8 cellular contexts compared by ENCODE assay signal in the genomic region with DNA sequence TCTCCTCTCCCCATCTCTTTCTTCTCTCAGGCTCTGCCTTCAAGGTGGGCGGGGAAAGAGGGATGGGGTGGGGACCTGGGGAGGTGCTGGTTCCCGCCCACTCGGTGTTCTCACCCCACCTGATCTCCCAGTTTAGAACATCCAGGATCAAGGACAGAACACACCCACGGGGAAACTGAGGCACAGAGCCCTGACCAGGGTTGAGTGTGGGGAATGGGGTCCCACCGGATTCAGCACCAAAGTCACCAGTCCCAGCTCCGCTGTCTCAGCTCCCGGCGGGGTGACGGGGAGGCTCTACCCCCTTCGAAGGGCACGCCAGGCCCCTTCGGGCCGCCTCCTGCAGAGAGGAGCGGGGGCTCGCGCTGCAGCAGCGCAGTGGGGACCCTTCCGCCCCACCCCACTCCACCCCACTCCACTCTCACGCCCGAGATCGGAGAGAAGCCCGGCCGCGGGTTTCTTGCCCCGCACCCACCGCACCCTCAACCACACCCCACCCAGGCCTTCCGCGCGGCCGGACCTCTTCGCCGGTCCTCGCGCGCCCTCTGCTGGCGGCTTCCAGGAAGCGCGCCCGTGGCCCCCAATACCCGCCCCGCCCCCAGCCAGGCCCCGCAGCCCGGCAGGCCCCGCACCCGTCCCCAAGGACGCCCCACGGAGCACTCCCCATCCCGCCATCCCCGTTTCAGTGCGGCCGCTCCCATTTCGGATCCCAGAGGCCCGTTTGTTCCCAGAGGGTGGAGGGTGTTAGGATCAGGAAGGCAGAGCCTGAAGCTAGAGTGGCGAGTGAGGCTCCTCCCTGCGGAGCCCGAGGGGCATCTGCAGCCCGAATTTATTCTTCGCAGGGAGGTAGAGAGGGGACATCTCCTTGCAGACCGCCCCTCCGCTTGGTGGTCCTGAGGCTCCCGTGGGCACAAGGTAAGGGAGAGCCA. TPM values are rescaled to one million over a fixed set of nuclear protein-coding genes. Genes with fewer than 3 reads are reported as not detected.
DNase-seq lines count a peak whose midpoint lies in the region; ATAC-seq and TF ChIP-seq lines count a peak whose summit lies in the region.

No MANE protein-coding gene starts in this region.

- H3K4me3 ChIP-seq in heart left ventricle = peak overlapping the region; percentile 17 to 70 (median 54)
- H3K4me3 ChIP-seq in transverse colon = peak overlapping the region; percentile 6 to 59 (median 38)

- H3K4me1 ChIP-seq in heart left ventricle (peaks cover 0 to 28% (median 16%) of the 10 kb centered on the region in 12 donors), transverse colon (peaks cover 16 to 23% (median 19%) of the 10 kb centered on the region in 4 donors)

- intact Hi-C loops in heart left ventricle (cut with DNase I) (loop anchor here (1.0 to 10.0 kb wide), 15 partner anchors 265 to 409 kb away; no protein-coding TSS in a partner anchor), transverse colon (cut with DNase I; ENCODE audit: low total_unique reads) (loop anchor here (2.0 kb wide), 1 partner anchor 357 kb away; no protein-coding TSS in a partner anchor)

- TF ChIP-seq POLR2A in heart left ventricle (IDR thresholded peaks at IDR 0.05) (no peak), transverse colon (IDR thresholded peaks at IDR 0.05) (no peak)

- peak overlapping the region in 2 of 12 donors; percentile 15 to 23 for H3K27ac ChIP-seq in heart left ventricle
- H3K27ac ChIP-seq in transverse colon = no peak overlapping the region

- DNase-seq in COR-L47 (lab: John Stamatoyannopoulos, UW) = peak; percentile 45
- peak; percentile 65 for DNase-seq in SKM-1 (lab: John Stamatoyannopoulos, UW; ENCODE audit: unreplicated experiment)
- DNase-seq in activated naive CD8-positive, alpha-beta T cell treated with anti-CD3 and anti-CD28 coated beads for 36 hours = peak; percentile 85
- peak; percentile 71 to 91 (median 85) for DNase-seq in heart left ventricle
- DNase-seq in pons (ENCODE audit: low spot score) = peak; percentile 44
- peak; percentile 87 for DNase-seq in transverse colon

- no peak for TF ChIP-seq EP300 in transverse colon (IDR thresholded peaks at IDR 0.05; ENCODE audit: low read depth)

- peaks cover 0 to 14% (median 10%) of the 10 kb centered on the region in 12 donors for H3K9me3 ChIP-seq in heart left ventricle
- no peaks in the 10 kb centered on the region for H3K9me3 ChIP-seq in transverse colon

- H3K9me3 Mint-ChIP-seq in IgD-negative memory B cell = no peaks in the 10 kb centered on the region
- no peaks in the 10 kb centered on the region for H3K9me3 Mint-ChIP-seq in activated naive CD8-positive, alpha-beta T cell treated with anti-CD3 and anti-CD28 coated beads for 36 hours

- H3K27me3 Mint-ChIP-seq in IgD-negative memory B cell = peaks cover 33% of the 10 kb centered on the region
- H3K27me3 Mint-ChIP-seq in activated naive CD8-positive, alpha-beta T cell treated with anti-CD3 and anti-CD28 coated beads for 36 hours = peaks cover 54% of the 10 kb centered on the region

- H3K36me3 ChIP-seq in heart left ventricle = no peaks in the 10 kb centered on the region
- H3K36me3 ChIP-seq in transverse colon = no peaks in the 10 kb centered on the region

- H3K27ac Mint-ChIP-seq in IgD-negative memory B cell = peak overlapping the region in 2 of 3 donors; percentile 59 to 73
- no peak overlapping the region for H3K27ac Mint-ChIP-seq in activated naive CD8-positive, alpha-beta T cell treated with anti-CD3 and anti-CD28 coated beads for 36 hours

- H3K27me3 ChIP-seq in heart left ventricle (peaks cover 10 to 49% (median 39%) of the 10 kb centered on the region in 9 donors), transverse colon (peaks cover 50% of the 10 kb centered on the region)

- peaks cover 0 to 9% (median 6%) of the 10 kb centered on the region in 3 donors for H3K4me1 Mint-ChIP-seq in IgD-negative memory B cell
- peaks cover 10% of the 10 kb centered on the region for H3K4me1 Mint-ChIP-seq in activated naive CD8-positive, alpha-beta T cell treated with anti-CD3 and anti-CD28 coated beads for 36 hours

- peak; percentile 48 for ATAC-seq in GM21367 (IDR thresholded peaks at IDR 0.05; ENCODE audit: unreplicated experiment)
- peak; percentile 21 to 93 (median 81) for ATAC-seq in heart left ventricle

- peaks cover 2% of the 10 kb centered on the region for H3K36me3 Mint-ChIP-seq in IgD-negative memory B cell
- H3K36me3 Mint-ChIP-seq in activated naive CD8-positive, alpha-beta T cell treated with anti-CD3 and anti-CD28 coated beads for 36 hours = no peaks in the 10 kb centered on the region

- TF ChIP-seq CTCF in heart left ventricle (IDR thresholded peaks at IDR 0.05) (peak; percentile 78 to 98 (median 90)), transverse colon (IDR thresholded peaks at IDR 0.05) (peak; percentile 57 to 99 (median 96))

- 1 to 2% (median 1%) methylated on average over 32 to 61 of the region's 61 CpGs for WGBS in heart left ventricle, 4 donors
- 1% methylated on average over 49 of the region's 61 CpGs; no CpG with 5 or more reads in 1 of the 2 donors for WGBS in transverse colon (ENCODE audit: low coverage in 1 of 2), 2 donors

- in situ Hi-C loops in transverse colon (cut with MboI; ENCODE audit: low pct_ligation_motif_present in 1 of 4, low pct_unique_long_range_greater_than_20kb in 1 of 4, low sequenced_read_pairs in 3 of 4) = loop anchor here (10.0 to 25.0 kb wide), 4 partner anchors 258 to 358 kb away; no protein-coding TSS in a partner anchor

- peak overlapping the region; percentile 41 to 91 (median 84) for H3K4me3 Mint-ChIP-seq in IgD-negative memory B cell
- peak overlapping the region; percentile 75 for H3K4me3 Mint-ChIP-seq in activated naive CD8-positive, alpha-beta T cell treated with anti-CD3 and anti-CD28 coated beads for 36 hours

RNA-seq across cellular contexts. Expression of gene POLL, which starts 18.0 kb away (rescaled TPM):
- polyA plus RNA-seq in IgD-negative memory B cell (16.5 TPM), heart left ventricle (10 to 100 TPM; 13.0 to 15.8 TPM)
- 10 to 100 TPM; 27.4 to 28.6 TPM for total RNA-seq in activated naive CD8-positive, alpha-beta T cell treated with anti-CD3 and anti-CD28 coated beads for 36 hours
- total RNA-seq in heart left ventricle (10 to 100 TPM; 12.3 to 21.6 (median 18.0) TPM), transverse colon (10 to 100 TPM; 23.9 to 89.8 (median 29.8) TPM)

RNA-seq across cellular contexts. Expression of gene DPCD, which starts 18.0 kb away (rescaled TPM):
- polyA plus RNA-seq in IgD-negative memory B cell = 2.2 TPM
- 10 to 100 TPM; 20.4 to 22.9 TPM for total RNA-seq in activated naive CD8-positive, alpha-beta T cell treated with anti-CD3 and anti-CD28 coated beads for 36 hours
- 10 to 100 TPM; 16.3 to 42.9 (median 23.2) TPM for total RNA-seq in heart left ventricle
- polyA plus RNA-seq in heart left ventricle = 10 to 100 TPM; 29.9 to 41.3 TPM
- 10 to 100 TPM in 2 of 4 donors, 1 to 10 TPM in 1, not detected in 1; 8.2 to 15.7 (median 13.5) TPM for total RNA-seq in transverse colon
